Comparison of ENCODE assay signal across 2 cellular contexts in genomic region chr17:8745586-8746500, GRCh38.
TF ChIP-seq lines count a peak whose summit lies in the region.

No MANE protein-coding gene starts in this region.

TF ChIP-seq in HCT116, 20 proteins besides CTCF, POLR2A, EP300 and RAD21:
- no peak for TF ChIP-seq ZBTB33 (IDR thresholded peaks at IDR 0.05; ENCODE audit: extremely low read depth, insufficient replicate concordance, low read length)
- TF ChIP-seq POLR2AphosphoS5 (IDR thresholded peaks at IDR 0.05; ENCODE audit: low read depth, low read length), result peak; percentile 18; the same call in 1 of the 2 replicates
- TF ChIP-seq EGR1 (IDR thresholded peaks at IDR 0.05; ENCODE audit: low read depth), result peak; percentile 85

TF ChIP-seq in endothelial cell of umbilical vein, 7 proteins besides CTCF, POLR2A, EP300 and RAD21:
- TF ChIP-seq POLR2AphosphoS5 (IDR thresholded peaks at IDR 0.05; ENCODE audit: insufficient read depth, low read depth, low read length), result no peak
- TF ChIP-seq MAX (IDR thresholded peaks at IDR 0.05; ENCODE audit: insufficient read depth, insufficient read length), result no peak
- TF ChIP-seq JUN (IDR thresholded peaks at IDR 0.05; ENCODE audit: borderline replicate concordance, insufficient read depth, insufficient read length, low read depth), result no peak
- no peak for TF ChIP-seq EZH2 (IDR thresholded peaks at IDR 0.05; ENCODE audit: borderline replicate concordance, low read depth, low read length, severe bottlenecking)
- no peak for TF ChIP-seq FOS (IDR thresholded peaks at IDR 0.05; ENCODE audit: borderline replicate concordance, insufficient read depth, low read length)
- TF ChIP-seq MYC (IDR thresholded peaks at IDR 0.05; ENCODE audit: low read depth, low read length), result no peak
- no peak for TF ChIP-seq GATA2 (IDR thresholded peaks at IDR 0.05; ENCODE audit: insufficient read depth, insufficient read length, low read depth, low read length)
